In the genomic region with DNA sequence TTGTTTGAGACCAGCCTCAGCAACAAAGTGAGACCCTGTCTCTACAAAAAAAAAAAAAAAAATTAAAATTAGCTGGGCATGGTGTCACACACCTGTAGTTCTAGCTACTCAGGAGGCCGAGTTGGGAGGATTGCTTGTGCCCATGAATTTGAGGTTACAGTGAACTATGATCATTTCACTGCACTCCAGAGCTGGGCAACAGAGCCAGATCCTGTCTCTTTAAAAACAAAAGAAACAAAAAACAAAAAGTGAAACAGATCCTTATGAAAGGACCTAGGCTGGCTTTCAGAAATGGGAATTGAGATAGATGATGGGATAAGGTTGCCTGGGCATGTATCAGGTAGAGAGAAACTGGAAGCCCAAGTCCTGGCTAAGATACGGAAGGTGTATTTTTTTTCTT, we compare ENCODE assay signal across 19 cellular contexts. TPM values are rescaled to one million over a fixed set of nuclear protein-coding genes. Genes with fewer than 3 reads are reported as not detected.
"Had no signal": no experiment of that assay in that cellular context is flagged by ENCODE, and none has a peak within 500 bp of the region (broad histone marks: within the 10 kb centered on the region; RNA-seq: fewer than 3 reads in every experiment).

No MANE protein-coding gene starts in this region.

- ATAC-seq: esophagus mucosa, heart left ventricle, left ventricle myocardium superior, natural killer cell, T-cell had no signal

- H3K4me1 ChIP-seq: ascending aorta, gastroesophageal sphincter had no signal

- H3K27me3 Mint-ChIP-seq: activated CD4-positive, alpha-beta T cell treated with anti-CD3 and anti-CD28 coated beads, Interleukin-2, amount 10 ng/mL, durations not matched to agents 7 days and 5 days; T-cell had no signal

- H3K9me3 ChIP-seq: ascending aorta, gastroesophageal sphincter, heart left ventricle, SK-N-SH, thyroid gland had no signal

- H3K4me1 Mint-ChIP-seq: natural killer cell had no signal

- H3K4me3 Mint-ChIP-seq: activated CD4-positive, alpha-beta T cell treated with anti-CD3 and anti-CD28 coated beads, Interleukin-2, amount 10 ng/mL, durations not matched to agents 7 days and 5 days; immature natural killer cell; natural killer cell; T-cell had no signal

- DNase-seq: activated CD4-positive, alpha-beta T cell treated with anti-CD3 and anti-CD28 coated beads, Interleukin-2, amount 10 ng/mL, durations not matched to agents 7 days and 5 days; activated CD4-positive, CD25-positive, alpha-beta regulatory T cell; activated CD8-positive, alpha-beta memory T cell treated with anti-CD3 and anti-CD28 coated beads, Interleukin-2, amount 50 U/mL, for 48 hours; cerebellar nuclear complex; cortex of kidney; effector CD4-positive, alpha-beta T cell; heart left ventricle; immature natural killer cell; kidney glomerular epithelial cell; left ventricle myocardium superior; mesendoderm; natural killer cell; SK-N-SH; stimulated activated naive CD4-positive, alpha-beta T cell; T-cell; thyroid gland had no signal

- H3K9me3 Mint-ChIP-seq: activated CD4-positive, alpha-beta T cell treated with anti-CD3 and anti-CD28 coated beads, Interleukin-2, amount 10 ng/mL, durations not matched to agents 7 days and 5 days; immature natural killer cell; natural killer cell; T-cell had no signal

- H3K27ac ChIP-seq: ascending aorta, gastroesophageal sphincter, heart left ventricle had no signal

- H3K4me3 ChIP-seq: ascending aorta, gastroesophageal sphincter, heart left ventricle, thyroid gland had no signal

- H3K27me3 ChIP-seq: ascending aorta, gastroesophageal sphincter, heart left ventricle, thyroid gland had no signal

RNA-seq across cellular contexts. Expression of a gene that starts 52.4 kb away (rescaled TPM):
- total RNA-seq: ascending aorta had no signal
